In genomic region chr10:24451325-24451820, GRCh38 we compare ENCODE assay signal across 11 cellular contexts.
DNase-seq lines count a peak whose midpoint lies in the region; ATAC-seq, FAIRE-seq and TF ChIP-seq lines count a peak whose summit lies in the region.
"Had no signal": no experiment of that assay in that cellular context is flagged by ENCODE, and none has a peak within 500 bp of the region (broad histone marks: within the 10 kb centered on the region; RNA-seq: fewer than 3 reads in every experiment).

No MANE protein-coding gene starts in this region.

- H3K4me1 ChIP-seq in CD4-positive, alpha-beta memory T cell (ENCODE audit: insufficient read depth, low read length) = peaks cover 19% of the 10 kb centered on the region
- H3K4me1 ChIP-seq in neuronal stem cell (ENCODE audit: control insufficient read depth in 2 of 2, insufficient read depth in 1 of 2, low read depth in 1 of 2, low read length in 2 of 2) = peaks cover 0 to 2% of the 10 kb centered on the region in 2 donors
- peaks cover 6% of the 10 kb centered on the region for H3K4me1 ChIP-seq in SJCRH30

- no peak overlapping the region for H2BK120ac ChIP-seq in neuronal stem cell (ENCODE audit: low read depth, low read length)

- peak overlapping the region; percentile 54 for H2BK5ac ChIP-seq in neuronal stem cell (ENCODE audit: low read length)

- H4K91ac ChIP-seq in neuronal stem cell (ENCODE audit: low read depth, low read length, poor library complexity) = no peak overlapping the region

- no peaks in the 10 kb centered on the region for H3K9me3 ChIP-seq in CD4-positive, alpha-beta memory T cell (ENCODE audit: control insufficient read depth in 1 of 2, low read length in 2 of 2)
- H3K9me3 ChIP-seq in MG63 (no peaks in the 10 kb centered on the region), neuronal stem cell (replicated peaks in 1 of 2; ENCODE audit: control insufficient read depth in 2 of 2, insufficient read depth in 1 of 2, low read depth in 1 of 2, low read length in 2 of 2) (no peaks in the 10 kb centered on the region), SJCRH30 (replicated peaks) (no peaks in the 10 kb centered on the region)
- H3K9me3 ChIP-seq: BLaER1 had no signal

- peaks cover 0 to 2% (median 0%) of the 10 kb centered on the region in 8 donors for H3K9me3 Mint-ChIP-seq in CD4-positive, alpha-beta memory T cell

- H3K4me2 ChIP-seq in neuronal stem cell (ENCODE audit: insufficient read depth, low read length, poor library complexity, severe bottlenecking) = no peak overlapping the region
- H3K4me2 ChIP-seq: BLaER1 had no signal

- peaks cover 13 to 25% (median 19%) of the 10 kb centered on the region in 4 donors for H3K4me1 Mint-ChIP-seq in CD4-positive, alpha-beta memory T cell

- H3K27ac Mint-ChIP-seq in CD4-positive, alpha-beta memory T cell = no peak overlapping the region

- peak overlapping the region in 4 of 8 donors; percentile 27 to 47 (median 41) for H3K4me3 Mint-ChIP-seq in CD4-positive, alpha-beta memory T cell

- peaks cover 0 to 4% of the 10 kb centered on the region in 2 donors for H3K36me3 Mint-ChIP-seq in CD4-positive, alpha-beta memory T cell

- H3K23ac ChIP-seq in neuronal stem cell (ENCODE audit: low read depth, low read length, poor library complexity) = no peak overlapping the region

- H2BK15ac ChIP-seq in neuronal stem cell (ENCODE audit: low read length) = no peak overlapping the region

- peak; percentile 13 for FAIRE-seq in bronchial epithelial cell (lab: Jason Lieb, UNC)

- CTCF ChIA-PET in CD4-positive, alpha-beta memory T cell (lab: Charles Lee; ENCODE audit: partially characterized antibody) = no interaction called here

- H3K27me3 ChIP-seq in CD4-positive, alpha-beta memory T cell (ENCODE audit: insufficient read depth, low read length) = no peaks in the 10 kb centered on the region
- H3K27me3 ChIP-seq in MG63 = no peaks in the 10 kb centered on the region
- H3K27me3 ChIP-seq in bronchial epithelial cell (ENCODE audit: control insufficient read depth, insufficient read depth, low read length) = no peaks in the 10 kb centered on the region
- H3K27me3 ChIP-seq in neuronal stem cell (ENCODE audit: control insufficient read depth in 3 of 3, insufficient read depth in 3 of 3, low read depth in 1 of 3, low read length in 3 of 3) = no peaks in the 10 kb centered on the region
- H3K27me3 ChIP-seq in SJCRH30 = no peaks in the 10 kb centered on the region
- H3K27me3 ChIP-seq: BLaER1 had no signal

- no peak overlapping the region for H3K18ac ChIP-seq in neuronal stem cell (ENCODE audit: low read length)

- no peak overlapping the region for H2AK5ac ChIP-seq in neuronal stem cell (ENCODE audit: low read depth, low read length)

- H3K27me3 Mint-ChIP-seq in CD4-positive, alpha-beta memory T cell = peaks cover 10% of the 10 kb centered on the region in 2 donors

- POLR2A ChIA-PET in CD4-positive, alpha-beta memory T cell (lab: Charles Lee; ENCODE audit: partially characterized antibody) = no interaction called here

- no CpG with 5 or more reads among the region's 4 CpGs for WGBS in neuronal stem cell (ENCODE audit: extremely low coverage in 2 of 2, insufficient read length in 2 of 2, insufficient replicate concordance in 1 of 2), 2 donors

- H3K27ac ChIP-seq in CD4-positive, alpha-beta memory T cell (ENCODE audit: low read depth, low read length) = no peak overlapping the region
- H3K27ac ChIP-seq in neuronal stem cell (replicated peaks; ENCODE audit: low read length) (no peak overlapping the region), SJCRH30 (no peak overlapping the region)
- H3K27ac ChIP-seq: BLaER1 had no signal

- TF ChIP-seq CTCF in bronchial epithelial cell (IDR thresholded peaks at IDR 0.05; ENCODE audit: insufficient read depth, low read length, severe bottlenecking) = no peak

- H3K14ac ChIP-seq in neuronal stem cell (ENCODE audit: low read length) = no peak overlapping the region

- peak in 4 of 5 donors; percentile 18 to 45 (median 36) for DNase-seq in CD4-positive, alpha-beta memory T cell
- DNase-seq in MG63 = peak; percentile 45
- DNase-seq in bronchial epithelial cell (ENCODE audit: low read depth) = no peak
- no peak for DNase-seq in neuronal stem cell (ENCODE audit: low spot score)
- DNase-seq in T-helper 9 cell = no peak
- DNase-seq in SJCRH30 = no peak
- DNase-seq: NCI-H2171, nucleus accumbens had no signal

- no peak overlapping the region for H3K4me3 ChIP-seq in CD4-positive, alpha-beta memory T cell (ENCODE audit: low read length in 2 of 2)
- H3K4me3 ChIP-seq in MG63 = peak overlapping the region; percentile 39
- no peak overlapping the region for H3K4me3 ChIP-seq in bronchial epithelial cell (ENCODE audit: low read depth, low read length)
- H3K4me3 ChIP-seq in neuronal stem cell (ENCODE audit: low read length in 2 of 2) = no peak overlapping the region
- no peak overlapping the region for H3K4me3 ChIP-seq in SJCRH30
- H3K4me3 ChIP-seq: BLaER1 had no signal

- H2BK12ac ChIP-seq in neuronal stem cell (ENCODE audit: low read length) = no peak overlapping the region

- no peak overlapping the region for H2AFZ ChIP-seq in neuronal stem cell (ENCODE audit: low read length)

- ATAC-seq in HG02642 (IDR thresholded peaks at IDR 0.05; ENCODE audit: poor library complexity, unreplicated experiment) = no peak
- ATAC-seq in GM21515 (IDR thresholded peaks at IDR 0.05; ENCODE audit: unreplicated experiment) = no peak

- H3K36me3 ChIP-seq in CD4-positive, alpha-beta memory T cell (ENCODE audit: insufficient read depth, low read length) = no peaks in the 10 kb centered on the region
- H3K36me3 ChIP-seq in MG63 = no peaks in the 10 kb centered on the region
- peaks cover 4% of the 10 kb centered on the region for H3K36me3 ChIP-seq in bronchial epithelial cell (ENCODE audit: control insufficient read depth, insufficient read depth, low read length)
- no peaks in the 10 kb centered on the region for H3K36me3 ChIP-seq in neuronal stem cell (replicated peaks in 1 of 2; ENCODE audit: control insufficient read depth in 2 of 2, insufficient read depth in 2 of 2, low read length in 2 of 2)
- H3K36me3 ChIP-seq in SJCRH30 = peaks cover 6% of the 10 kb centered on the region; the same call in 1 of the 2 replicates
- H3K36me3 ChIP-seq: BLaER1 had no signal

- H4K8ac ChIP-seq in neuronal stem cell (ENCODE audit: low read depth, low read length) = no peak overlapping the region

- intact Hi-C loops in CD4-positive, alpha-beta memory T cell (cut with micrococcal nuclease) = no loop called here

- H3K9ac ChIP-seq in neuronal stem cell (ENCODE audit: low read depth, low read length, poor library complexity) = no peak overlapping the region
- H3K9ac ChIP-seq: BLaER1 had no signal

- no peaks in the 10 kb centered on the region for H3K79me1 ChIP-seq in neuronal stem cell (ENCODE audit: low read depth, low read length)

- no peak overlapping the region for H3K4ac ChIP-seq in neuronal stem cell (ENCODE audit: low read length)

Comparison
In these comparisons a context has a peak if more than half of its experiments do, and no peak if none do; other contexts are left out.
1. DNase-seq: peak in CD4-positive, alpha-beta memory T cell (4 of 5) and MG63 (single experiment); none in bronchial epithelial cell (single experiment), neuronal stem cell (single experiment), T-helper 9 cell (single experiment) and SJCRH30 (0 of 2).